In genomic region chr2:217279130-217279529, GRCh38 we compare ENCODE assay signal across 17 cellular contexts.
DNase-seq lines count a peak whose midpoint lies in the region; TF ChIP-seq lines count a peak whose summit lies in the region.
"Had no signal": no experiment of that assay in that cellular context is flagged by ENCODE, and none has a peak within 500 bp of the region (broad histone marks: within the 10 kb centered on the region; RNA-seq: fewer than 3 reads in every experiment).

No MANE protein-coding gene starts in this region.

- peaks cover 0 to 5% (median 0%) of the 10 kb centered on the region in 11 experiments; a peak in 3 of 22 replicates for H3K9me3 ChIP-seq in BLaER1 treated with 17β-estradiol and CSF1 and Interleukin-3, amounts not matched to agents 10 nM and 100 nM (replicated peaks in 1 of 11)
- H3K9me3 ChIP-seq in skeletal muscle satellite cell (replicated peaks; ENCODE audit: low read length) = no peaks in the 10 kb centered on the region
- no peaks in the 10 kb centered on the region for H3K9me3 ChIP-seq in Peyer's patch
- H3K9me3 ChIP-seq: adrenal gland, ovary, stomach had no signal

- H4K20me1 ChIP-seq in BLaER1 treated with 17β-estradiol and CSF1 and Interleukin-3, amounts not matched to agents 10 nM and 100 nM = no peaks in the 10 kb centered on the region

- no peaks in the 10 kb centered on the region for H3K36me3 ChIP-seq in BLaER1 treated with 17β-estradiol and CSF1 and Interleukin-3, amounts not matched to agents 10 nM and 100 nM
- H3K36me3 ChIP-seq in skeletal muscle satellite cell (ENCODE audit: insufficient read depth, low read length) (no peaks in the 10 kb centered on the region), Peyer's patch (no peaks in the 10 kb centered on the region)
- H3K36me3 ChIP-seq: adrenal gland, ovary, stomach had no signal

- DNase-seq in NB4 (ENCODE audit: low read depth) (peak; percentile 9), fibroblast of pulmonary artery (ENCODE audit: low read depth) (peak; percentile 7), kidney glomerular epithelial cell (lab: John Stamatoyannopoulos, UW) (no peak), SW 1271 (lab: John Stamatoyannopoulos, UW) (no peak), Peyer's patch (no peak)
- DNase-seq: activated CD4-positive, alpha-beta T cell treated with anti-CD3 and anti-CD28 coated beads, Interleukin-2, amount 50 U/mL, for 48 hours; adrenal gland; CD4-positive, CD25-positive, alpha-beta regulatory T cell; DMS79; hippocampal formation; NCI-H1930; NCI-H526 treated with DMSO at 0.1 percent for 48 hours; OCI-M1; ovary; stomach had no signal

- H3K27me3 ChIP-seq in BLaER1 treated with 17β-estradiol and CSF1 and Interleukin-3, amounts not matched to agents 10 nM and 100 nM = peaks cover 0 to 98% (median 0%) of the 10 kb centered on the region in 11 experiments; a peak in 5 of 22 replicates
- H3K27me3 ChIP-seq in skeletal muscle satellite cell (ENCODE audit: control insufficient read depth, insufficient read depth, low read length) = no peaks in the 10 kb centered on the region
- no peaks in the 10 kb centered on the region for H3K27me3 ChIP-seq in Peyer's patch
- H3K27me3 ChIP-seq: adrenal gland, ovary, stomach had no signal

- H3K4me3 ChIP-seq in BLaER1 treated with 17β-estradiol and CSF1 and Interleukin-3, amounts not matched to agents 10 nM and 100 nM = no peak overlapping the region
- H3K4me3 ChIP-seq in NB4 (ENCODE audit: low read depth, low read length) (no peak overlapping the region), fibroblast of pulmonary artery (replicated peaks; ENCODE audit: low read depth, low read length) (no peak overlapping the region), skeletal muscle satellite cell (ENCODE audit: low read length) (no peak overlapping the region), Peyer's patch (no peak overlapping the region)
- H3K4me3 ChIP-seq: adrenal gland, ovary, stomach had no signal

- TF ChIP-seq POLR2A in NB4 (IDR thresholded peaks at IDR 0.05; ENCODE audit: extremely low read depth, insufficient read length) = no peak
- no peak for TF ChIP-seq POLR2A in Peyer's patch (IDR thresholded peaks at IDR 0.05)

- TF ChIP-seq CTCF in NB4 (IDR thresholded peaks at IDR 0.05; ENCODE audit: low read depth, low read length) (no peak), fibroblast of pulmonary artery (IDR thresholded peaks at IDR 0.05; ENCODE audit: low read length, missing control alignments) (no peak), Peyer's patch (IDR thresholded peaks at IDR 0.05) (no peak)

- no peak overlapping the region for H3K27ac ChIP-seq in BLaER1 treated with 17β-estradiol and CSF1 and Interleukin-3, amounts not matched to agents 10 nM and 100 nM
- no peak overlapping the region for H3K27ac ChIP-seq in Peyer's patch
- H3K27ac ChIP-seq: ovary had no signal

- H3K4me2 ChIP-seq in BLaER1 treated with 17β-estradiol and CSF1 and Interleukin-3, amounts not matched to agents 10 nM and 100 nM = peak overlapping the region in 8 of 11 experiments; percentile 40 to 61 (median 50); a peak in 16 of 22 replicates
- H3K4me2 ChIP-seq in skeletal muscle satellite cell (ENCODE audit: low read length) = peak overlapping the region; percentile 2

- no peak overlapping the region for H3K9ac ChIP-seq in BLaER1 treated with 17β-estradiol and CSF1 and Interleukin-3, amounts not matched to agents 10 nM and 100 nM
- H3K9ac ChIP-seq in skeletal muscle satellite cell (ENCODE audit: low read depth, low read length) = peak overlapping the region; percentile 28

- peaks cover 0 to 28% (median 23%) of the 10 kb centered on the region in 10 experiments; a peak in 15 of 20 replicates for H3K4me1 ChIP-seq in BLaER1 treated with 17β-estradiol and CSF1 and Interleukin-3, amounts not matched to agents 10 nM and 100 nM
- peaks cover 30% of the 10 kb centered on the region for H3K4me1 ChIP-seq in skeletal muscle satellite cell (ENCODE audit: control insufficient read depth, insufficient read depth, low read length)
- H3K4me1 ChIP-seq in Peyer's patch = no peaks in the 10 kb centered on the region
- H3K4me1 ChIP-seq: adrenal gland had no signal

Comparison
In these comparisons a context has a peak if more than half of its experiments do, and no peak if none do; other contexts are left out.
1. DNase-seq: peak in NB4 (single experiment) and fibroblast of pulmonary artery (single experiment); none in kidney glomerular epithelial cell (single experiment), SW 1271 (0 of 2) and Peyer's patch (0 of 3).